Comparison of ENCODE assay signal across 30 cellular contexts in the genomic region with DNA sequence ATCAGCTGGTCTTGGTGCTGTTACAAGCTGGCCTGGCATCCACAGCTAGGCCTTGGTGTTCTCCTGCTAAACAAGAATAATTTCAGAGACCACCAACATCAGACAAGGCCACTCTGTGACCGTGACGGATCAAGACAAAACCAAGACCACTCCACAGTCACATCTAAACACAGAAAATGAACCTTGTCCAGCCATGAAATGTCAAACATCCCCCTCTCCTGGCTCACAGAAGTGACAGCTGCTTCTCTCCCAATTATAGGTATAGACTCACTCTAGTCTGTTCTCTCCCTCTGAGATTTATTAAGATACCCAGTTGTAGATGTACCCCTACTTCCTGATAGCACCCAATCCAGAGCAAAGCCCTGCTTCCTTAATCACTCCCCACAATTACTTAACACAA. TPM values are rescaled to one million over a fixed set of nuclear protein-coding genes. Genes with fewer than 3 reads are reported as not detected.
DNase-seq lines count a peak whose midpoint lies in the region; ATAC-seq and TF ChIP-seq lines count a peak whose summit lies in the region.
"Had no signal": no experiment of that assay in that cellular context is flagged by ENCODE, and none has a peak within 500 bp of the region (broad histone marks: within the 10 kb centered on the region; RNA-seq: fewer than 3 reads in every experiment).

No MANE protein-coding gene starts in this region.

- no peaks in the 10 kb centered on the region for H3K36me3 ChIP-seq in PC-3 (ENCODE audit: low read depth, low read length)
- H3K36me3 ChIP-seq: breast epithelium, heart left ventricle, neutrophil, thyroid gland, uterus had no signal

- peak; percentile 36; the same call in 1 of the 2 replicates for TF ChIP-seq CTCF in PC-3 (conservative IDR thresholded peaks at IDR 0.05; ENCODE audit: low read depth, low read length)

- no peak overlapping the region for H3K4me2 ChIP-seq in PC-3 (ENCODE audit: low read length)
- H3K4me2 ChIP-seq: GM23338 had no signal

- intact Hi-C loops in PC-3 (cut with micrococcal nuclease) = loop anchor here (1.0 to 10.0 kb wide), 2 partner anchors 58 to 345 kb away; no protein-coding TSS in a partner anchor

- peaks cover 16% of the 10 kb centered on the region for H3K4me1 ChIP-seq in PC-3 (ENCODE audit: insufficient read depth, low read length)
- H3K4me1 ChIP-seq: breast epithelium, heart left ventricle, thyroid gland, uterus had no signal

- no peaks in the 10 kb centered on the region for H3K79me2 ChIP-seq in PC-3 (ENCODE audit: low read length)

- no peak for ATAC-seq in PC-3
- ATAC-seq in GM21528 (IDR thresholded peaks at IDR 0.05; ENCODE audit: low FRiP score, unreplicated experiment) = no peak
- ATAC-seq in HG03025 (IDR thresholded peaks at IDR 0.05; ENCODE audit: low FRiP score, unreplicated experiment) = no peak
- ATAC-seq: GM23338; heart left ventricle; naive thymus-derived CD4-positive, alpha-beta T cell; right cardiac atrium had no signal

- no TSS peak for BruUV-seq in PC-3 (replicated peaks; lab: Mats Ljungman, UMichigan)

- POLR2A ChIA-PET in PC-3 (lab: Charles Lee; ENCODE audit: unreplicated experiment) = no interaction called here

- no peaks in the 10 kb centered on the region for H3K27me3 ChIP-seq in PC-3 (ENCODE audit: low read length)
- H3K27me3 ChIP-seq: neutrophil, thyroid gland, uterus had no signal

- no peaks in the 10 kb centered on the region for H3K9me2 ChIP-seq in PC-3 (replicated peaks; ENCODE audit: low read length)

- no peaks in the 10 kb centered on the region for H3K9me3 ChIP-seq in PC-3 (ENCODE audit: low read length)
- H3K9me3 ChIP-seq: breast epithelium, heart left ventricle, neutrophil, thyroid gland, uterus had no signal

- DNase-seq in NCI-H2227 (lab: John Stamatoyannopoulos, UW; ENCODE audit: unreplicated experiment) (peak; percentile 5), NCI-H2227 treated with DMSO at 0.1 percent for 48 hours (lab: John Stamatoyannopoulos, UW) (no peak), HuH-7 (ENCODE audit: low spot score) (peak; percentile 10), PC-3 (peak; percentile 5), myocyte (ENCODE audit: low read depth) (peak; percentile 33), kidney glomerular epithelial cell (lab: John Stamatoyannopoulos, UW) (no peak)
- DNase-seq: activated CD4-positive, alpha-beta T cell treated with anti-CD3 and anti-CD28 coated beads for 48 hours; activated effector memory CD4-positive, alpha-beta T cell treated with Interleukin-2 at 50 U/mL for 16 hours; activated naive CD8-positive, alpha-beta T cell treated with anti-CD3 and anti-CD28 coated beads for 36 hours; activated T-cell treated with anti-CD3 and anti-CD28 coated beads, Interleukin-2, amount 50 U/mL, for 1 hour; anterior cingulate cortex; DMS79; foreskin melanocyte; heart left ventricle; HFFc6; kidney; NCI-H1048; NCI-H187 treated with DMSO at 0.1 percent for 48 hours; NCI-H446 treated with DMSO at 0.1 percent for 48 hours; right cardiac atrium; Right ventricle myocardium superior; thyroid gland; uterus had no signal

- CTCF ChIA-PET in PC-3 (lab: Charles Lee) = no interaction called here

- no peaks in the 10 kb centered on the region for H4K20me1 ChIP-seq in PC-3 (ENCODE audit: low read length)

- peaks cover 6% of the 10 kb centered on the region for H3F3A ChIP-seq in PC-3 (ENCODE audit: low read length, unreplicated experiment)

- H2AFZ ChIP-seq in PC-3 (ENCODE audit: low read length) = no peak overlapping the region
- H2AFZ ChIP-seq: GM23338 had no signal

- no peak overlapping the region for H3K9ac ChIP-seq in PC-3 (ENCODE audit: low read length)

- H3K4me3 ChIP-seq in PC-3 (ENCODE audit: low read length) = no peak overlapping the region
- H3K4me3 ChIP-seq: breast epithelium, GM23338, heart left ventricle, thyroid gland, uterus had no signal

- no peak overlapping the region for H3K27ac ChIP-seq in PC-3 (ENCODE audit: low read length)
- H3K27ac ChIP-seq: breast epithelium, heart left ventricle, neutrophil, thyroid gland, uterus had no signal

RNA-seq across cellular contexts. Expression of a gene that starts 40.4 kb away (rescaled TPM):
- 0.29 and 0.40 TPM in 2 replicates for total RNA-seq in PC-3 (2014; rRNA removed)
- total RNA-seq in myocyte = 0.21 and 0.47 TPM in 2 replicates
- polyA plus RNA-seq in myocyte (2012) = not detected
- total RNA-seq: HFFc6 had no signal
- polyA plus RNA-seq: BJ had no signal

Comparison
In these comparisons a context has a peak if more than half of its experiments do, and no peak if none do; other contexts are left out.
1. DNase-seq: peak in NCI-H2227 (single experiment), HuH-7 (single experiment), PC-3 (single experiment) and myocyte (single experiment); none in NCI-H2227 treated with DMSO at 0.1 percent for 48 hours (single experiment) and kidney glomerular epithelial cell (single experiment).